Comparison of ENCODE assay signal across 11 cellular contexts in genomic region chr18:61896767-61897166, GRCh38. TPM values are rescaled to one million over a fixed set of nuclear protein-coding genes. Genes with fewer than 3 reads are reported as not detected.
DNase-seq lines count a peak whose midpoint lies in the region; ATAC-seq and TF ChIP-seq lines count a peak whose summit lies in the region.
"Had no signal": no experiment of that assay in that cellular context is flagged by ENCODE, and none has a peak within 500 bp of the region (broad histone marks: within the 10 kb centered on the region; RNA-seq: fewer than 3 reads in every experiment).

No MANE protein-coding gene starts in this region.

- peaks cover 0 to 29% (median 0%) of the 10 kb centered on the region in 3 donors for H3K27me3 ChIP-seq in stomach

- no peak overlapping the region for H3K4me3 ChIP-seq in stomach
- H3K4me3 ChIP-seq: PC-9 had no signal

- no peak for TF ChIP-seq POLR2A in stomach (IDR thresholded peaks at IDR 0.05)

- peak overlapping the region in 2 of 5 donors; percentile 12 to 68 for H3K27ac ChIP-seq in stomach
- H3K27ac ChIP-seq: PC-9 had no signal

- DNase-seq in HT1080 (ENCODE audit: low read depth) = peak; percentile 55
- DNase-seq in cerebellar nuclear complex (lab: John Stamatoyannopoulos, UW) = peak; percentile 76 to 87
- peak; percentile 59 for DNase-seq in iris pigment epithelial cell (ENCODE audit: low read depth)
- no peak for DNase-seq in stomach
- no peak for DNase-seq in SW 1271 (lab: John Stamatoyannopoulos, UW)
- DNase-seq in iPS-NIHi11 (ENCODE audit: low spot score) = no peak
- DNase-seq in MV-4-11 (lab: John Stamatoyannopoulos, UW) = no peak
- DNase-seq: activated CD4-positive, alpha-beta T cell treated with anti-CD3 and anti-CD28 coated beads for 48 hours; NCI-H1092; PC-9 had no signal

- WGBS in stomach, 5 donors = 42 to 63% (median 55%) methylated on average over 5 of the region's 5 CpGs

- peaks cover 10 to 43% (median 38%) of the 10 kb centered on the region in 4 donors for H3K4me1 ChIP-seq in stomach

- H3K9me3 ChIP-seq in stomach = no peaks in the 10 kb centered on the region

- TF ChIP-seq CTCF in stomach (IDR thresholded peaks at IDR 0.05) = no peak

- H3K36me3 ChIP-seq in stomach = no peaks in the 10 kb centered on the region

- TF ChIP-seq EP300 in stomach (IDR thresholded peaks at IDR 0.05) = peak; percentile 41

- intact Hi-C loops in stomach (cut with DNase I; ENCODE audit: low total_unique reads) = no loop called here

- ATAC-seq in HG03045 (IDR thresholded peaks at IDR 0.05; ENCODE audit: unreplicated experiment) = no peak

RNA-seq across cellular contexts. Expression of gene RNF152, which starts 4.0 kb away (rescaled TPM):
- 3.1 and 4.0 TPM in 2 replicates for total RNA-seq in HT1080 (2014; rRNA removed; shearing (Covaris generic))
- 1.6 and 4.7 TPM in 2 replicates for polyA plus RNA-seq in HT1080 (2015; cell fraction: cytosol; rRNA removed)
- polyA plus RNA-seq in HT1080 (2015; cell fraction: nucleus; rRNA removed) = 1.2 and 1.8 TPM in 2 replicates
- total RNA-seq in stomach = 10 to 100 TPM; 15.2 to 99.9 (median 55.2) TPM
- 1 to 10 TPM; 1.4 to 7.3 (median 6.4) TPM for polyA plus RNA-seq in stomach
- total RNA-seq: PC-9 had no signal

Comparison
In these comparisons a context has a peak if more than half of its experiments do, and no peak if none do; other contexts are left out.
1. DNase-seq: peak in HT1080 (single experiment), cerebellar nuclear complex (2 of 2) and iris pigment epithelial cell (single experiment); none in stomach (single experiment), SW 1271 (0 of 2), iPS-NIHi11 (single experiment) and MV-4-11 (single experiment).